ENCODE assay signal across 20 cellular contexts in genomic region chr5:9052421-9052820, GRCh38.
"Had no signal": no experiment of that assay in that cellular context is flagged by ENCODE, and none has a peak within 500 bp of the region (broad histone marks: within the 10 kb centered on the region; RNA-seq: fewer than 3 reads in every experiment).

No MANE protein-coding gene starts in this region.

- DNase-seq: KBM-7, MV-4-11, NCI-H1048, NCI-H1105, NCI-H1436 treated with DMSO at 0.1 percent for 48 hours, NCI-H1694, NCI-H187 treated with DMSO at 0.1 percent for 48 hours, NCI-H2029 treated with DMSO at 0.1 percent for 48 hours, NCI-H2171 treated with DMSO at 0.1 percent for 48 hours, NCI-H345, NCI-H524, NCI-H69, NCI-H774, Right ventricle myocardium superior, RPMI8226, SIG-M5 had no signal

- FAIRE-seq: HTR-8/SVneo, RCC 7860 had no signal

- H3K27ac ChIP-seq: HL-60, SJSA1 had no signal

- H3K27me3 ChIP-seq: SJSA1 had no signal

- H3K9me3 ChIP-seq: SJSA1 had no signal

- H3K4me3 ChIP-seq: SJSA1 had no signal
